ENCODE assay signal across 9 cellular contexts in genomic region chr7:129948338-129948737, GRCh38. TPM values are rescaled to one million over a fixed set of nuclear protein-coding genes. Genes with fewer than 3 reads are reported as not detected.
DNase-seq lines count a peak whose midpoint lies in the region; ATAC-seq and TF ChIP-seq lines count a peak whose summit lies in the region.
"Had no signal": no experiment of that assay in that cellular context is flagged by ENCODE, and none has a peak within 500 bp of the region (broad histone marks: within the 10 kb centered on the region; RNA-seq: fewer than 3 reads in every experiment).

No MANE protein-coding gene starts in this region.

- intact Hi-C loops in activated B cell treated with CpG ODN at 0.5 μM for 24 hours (cut with micrococcal nuclease) (loop anchor here (2.0 kb wide), 1 partner anchor 1210 kb away; the partner anchor contains the start of gene CALU), mucosa of descending colon (cut with DNase I, micrococcal nuclease) (no loop called here)

- H3K4me2 ChIP-seq in skeletal muscle satellite cell (ENCODE audit: low read length): peak overlapping the region; percentile 93

- in situ Hi-C loops in GM13977 (cut with MboI; ENCODE audit: low pct_unique_long_range_greater_than_20kb, low sequenced_read_pairs, unreplicated experiment): no loop called here

- H3K27me3 Mint-ChIP-seq in activated B cell treated with CpG ODN at 0.5 μM for 24 hours: no peaks in the 10 kb centered on the region
- H3K27me3 Mint-ChIP-seq: effector memory CD8-positive, alpha-beta T cell had no signal

- ATAC-seq in activated B cell treated with CpG ODN at 0.5 μM for 24 hours (ENCODE audit: low read depth) (no peak), mucosa of descending colon (no peak)

- H3K4me1 ChIP-seq in iPS-15b (ENCODE audit: control insufficient read depth, insufficient read depth, low read length) (peaks cover 19% of the 10 kb centered on the region), skeletal muscle satellite cell (ENCODE audit: control insufficient read depth, insufficient read depth, low read length) (peaks cover 35% of the 10 kb centered on the region), mucosa of descending colon (ENCODE audit: low read depth) (peaks cover 27% of the 10 kb centered on the region)

- H3K4me1 Mint-ChIP-seq in activated B cell treated with CpG ODN at 0.5 μM for 24 hours: peaks cover 30% of the 10 kb centered on the region

- POLR2A ChIA-PET in activated B cell treated with CpG ODN at 0.5 μM for 24 hours (lab: Charles Lee): interaction anchor here (0.5 to 1.3 kb wide), 8 partner anchors 15 to 1493 kb away, joined by 3 to 8 read pairs (median 4); no protein-coding TSS in a partner anchor

- no peaks in the 10 kb centered on the region for H3K9me3 ChIP-seq in iPS-15b (ENCODE audit: control insufficient read depth, insufficient read depth, low read length)
- no peaks in the 10 kb centered on the region for H3K9me3 ChIP-seq in skeletal muscle satellite cell (replicated peaks; ENCODE audit: low read length)
- H3K9me3 ChIP-seq in mucosa of descending colon: no peaks in the 10 kb centered on the region

- CTCF ChIA-PET in activated B cell treated with CpG ODN at 0.5 μM for 24 hours (lab: Charles Lee): interaction anchor here (0.7 to 1.3 kb wide), 5 partner anchors 11 to 62 kb away, joined by 3 to 4 read pairs (median 3); no protein-coding TSS in a partner anchor

- DNase-seq in GM06990 (ENCODE audit: extremely low read depth, insufficient read length) (no peak), activated B cell treated with CpG ODN at 0.5 μM for 24 hours (no peak), CD1c-positive myeloid dendritic cell (ENCODE audit: extremely low spot score) (no peak), GM13977 (ENCODE audit: low spot score) (no peak), mucosa of descending colon (no peak), NCI-H146 (lab: John Stamatoyannopoulos, UW) (no peak)

- H3K4me3 Mint-ChIP-seq in activated B cell treated with CpG ODN at 0.5 μM for 24 hours: peak overlapping the region; percentile 28
- H3K4me3 Mint-ChIP-seq: effector memory CD8-positive, alpha-beta T cell had no signal

- H3K27ac Mint-ChIP-seq in activated B cell treated with CpG ODN at 0.5 μM for 24 hours: no peak overlapping the region
- H3K27ac Mint-ChIP-seq: effector memory CD8-positive, alpha-beta T cell had no signal

- no peak for TF ChIP-seq CTCF in GM06990 (IDR thresholded peaks at IDR 0.05; ENCODE audit: insufficient read depth, low read length, poor library complexity, severe bottlenecking)
- TF ChIP-seq CTCF in activated B cell treated with CpG ODN at 0.5 μM for 24 hours (IDR thresholded peaks at IDR 0.05): no peak
- no peak for TF ChIP-seq CTCF in GM13977 (IDR thresholded peaks at IDR 0.05; ENCODE audit: extremely low read depth, insufficient read depth, missing control alignments)
- no peak for TF ChIP-seq CTCF in mucosa of descending colon (IDR thresholded peaks at IDR 0.05)

- H3K36me3 Mint-ChIP-seq in activated B cell treated with CpG ODN at 0.5 μM for 24 hours (ENCODE audit: low read depth): peaks cover 29% of the 10 kb centered on the region

- peaks cover 4% of the 10 kb centered on the region for H3K9me3 Mint-ChIP-seq in activated B cell treated with CpG ODN at 0.5 μM for 24 hours
- H3K9me3 Mint-ChIP-seq: effector memory CD8-positive, alpha-beta T cell had no signal

- no peaks in the 10 kb centered on the region for H3K36me3 ChIP-seq in GM06990 (ENCODE audit: control insufficient read depth, insufficient read depth, low read length)
- no peaks in the 10 kb centered on the region for H3K36me3 ChIP-seq in iPS-15b (ENCODE audit: control insufficient read depth, insufficient read depth, low read length)
- H3K36me3 ChIP-seq in skeletal muscle satellite cell (ENCODE audit: insufficient read depth, low read length): no peaks in the 10 kb centered on the region
- H3K36me3 ChIP-seq in mucosa of descending colon (ENCODE audit: low read depth): no peaks in the 10 kb centered on the region

- H3K4me3 ChIP-seq in GM06990 (replicated peaks; ENCODE audit: low read depth, low read length): peak overlapping the region; percentile 17; the same call in 1 of the 2 replicates
- peak overlapping the region; percentile 72 for H3K4me3 ChIP-seq in iPS-15b (ENCODE audit: low read depth, low read length)
- peak overlapping the region; percentile 96 for H3K4me3 ChIP-seq in skeletal muscle satellite cell (ENCODE audit: low read length)
- H3K4me3 ChIP-seq in mucosa of descending colon: no peak overlapping the region

- H3K27me3 ChIP-seq in GM06990 (replicated peaks; ENCODE audit: control insufficient read depth, insufficient read depth, low read length): no peaks in the 10 kb centered on the region
- H3K27me3 ChIP-seq in iPS-15b (ENCODE audit: control insufficient read depth, insufficient read depth, low read length): no peaks in the 10 kb centered on the region
- no peaks in the 10 kb centered on the region for H3K27me3 ChIP-seq in skeletal muscle satellite cell (ENCODE audit: control insufficient read depth, insufficient read depth, low read length)

- H3K9ac ChIP-seq in iPS-15b (ENCODE audit: low read depth, low read length) (peak overlapping the region; percentile 24), skeletal muscle satellite cell (ENCODE audit: low read depth, low read length) (no peak overlapping the region)

RNA-seq across cellular contexts. Expression of gene UBE2H, which starts 4.4 kb away (rescaled TPM):
- total RNA-seq in activated B cell treated with CpG ODN at 0.5 μM for 24 hours (28.8 and 32.6 TPM in 2 replicates), mucosa of descending colon (10 to 100 TPM; 39.6 to 85.9 (median 40.0) TPM)
- total RNA-seq in skeletal muscle satellite cell (2012; rRNA removed): 33.0 and 34.2 TPM in 2 replicates
